8 cellular contexts compared by ENCODE assay signal in genomic region chr4:140637836-140638235, GRCh38.
DNase-seq lines count a peak whose midpoint lies in the region; ATAC-seq, FAIRE-seq and TF ChIP-seq lines count a peak whose summit lies in the region.

No MANE protein-coding gene starts in this region.

- no peak overlapping the region for H3K27ac Mint-ChIP-seq in endothelial cell (ENCODE audit: unreplicated experiment)
- peak overlapping the region; percentile 79 for H3K27ac Mint-ChIP-seq in progenitor cell of endocrine pancreas

- DNase-seq in GM19240 (ENCODE audit: insufficient read length, low spot score): peak; percentile 27
- peak; percentile 30 for DNase-seq in RPMI8226
- DNase-seq in endothelial cell (ENCODE audit: low spot score): peak; percentile 35
- no peak for DNase-seq in progenitor cell of endocrine pancreas (ENCODE audit: low spot score, unreplicated experiment)
- no peak for DNase-seq in RCC 7860 (ENCODE audit: low spot score)
- no peak for DNase-seq in ovary

- H3K27me3 ChIP-seq in DOHH2 (ENCODE audit: control insufficient read depth, low read length) (no peaks in the 10 kb centered on the region), ovary (no peaks in the 10 kb centered on the region)

- H3K79me2 ChIP-seq in DOHH2 (ENCODE audit: control insufficient read depth, low read length): no peaks in the 10 kb centered on the region

- H3K27ac ChIP-seq in DOHH2 (ENCODE audit: low read depth, low read length): no peak overlapping the region
- H3K27ac ChIP-seq in ovary: no peak overlapping the region

- H3K9me2 ChIP-seq in DOHH2 (replicated peaks; ENCODE audit: control insufficient read depth, low read length): no peaks in the 10 kb centered on the region

- H3K36me3 ChIP-seq in DOHH2 (ENCODE audit: control insufficient read depth, low read length) (no peaks in the 10 kb centered on the region), ovary (no peaks in the 10 kb centered on the region)

- no peaks in the 10 kb centered on the region for H3K9me3 ChIP-seq in DOHH2 (ENCODE audit: control insufficient read depth, insufficient read depth, low read length)
- H3K9me3 ChIP-seq in ovary: no peaks in the 10 kb centered on the region

- H3K36me3 Mint-ChIP-seq in endothelial cell (ENCODE audit: low read depth, unreplicated experiment) (peaks cover 21% of the 10 kb centered on the region), progenitor cell of endocrine pancreas (ENCODE audit: insufficient read depth) (peaks cover 42% of the 10 kb centered on the region)

- intact Hi-C loops in ovary (cut with DNase I): no loop called here

- peak; percentile 79 for ATAC-seq in HG03460 (IDR thresholded peaks at IDR 0.05; ENCODE audit: unreplicated experiment)

- no peaks in the 10 kb centered on the region for H4K20me1 ChIP-seq in DOHH2 (ENCODE audit: control insufficient read depth, insufficient read depth, low read depth, low read length)

- H3K9me3 Mint-ChIP-seq in endothelial cell (ENCODE audit: unreplicated experiment): no peaks in the 10 kb centered on the region
- no peaks in the 10 kb centered on the region for H3K9me3 Mint-ChIP-seq in progenitor cell of endocrine pancreas (ENCODE audit: low read depth)

- H3K4me1 Mint-ChIP-seq in endothelial cell (ENCODE audit: unreplicated experiment): peaks cover 17% of the 10 kb centered on the region
- H3K4me1 Mint-ChIP-seq in progenitor cell of endocrine pancreas (ENCODE audit: low read depth): peaks cover 41% of the 10 kb centered on the region

- 82 to 84% (median 82%) methylated on average over 6 of the region's 6 CpGs for WGBS in ovary, 3 donors

- H3K4me3 ChIP-seq in DOHH2 (ENCODE audit: low read length) (no peak overlapping the region), ovary (no peak overlapping the region)

- TF ChIP-seq POLR2A in ovary (IDR thresholded peaks at IDR 0.05): no peak

- TF ChIP-seq CTCF in DOHH2 (IDR thresholded peaks at IDR 0.05; ENCODE audit: low read depth, low read length, poor library complexity, severe bottlenecking): peak; percentile 86
- peak; percentile 51 for TF ChIP-seq CTCF in endothelial cell (IDR thresholded peaks at IDR 0.05; ENCODE audit: unreplicated experiment)
- peak; percentile 57 for TF ChIP-seq CTCF in progenitor cell of endocrine pancreas (IDR thresholded peaks at IDR 0.05; ENCODE audit: unreplicated experiment)
- no peak for TF ChIP-seq CTCF in ovary (IDR thresholded peaks at IDR 0.05)

- TF ChIP-seq EP300 in ovary (IDR thresholded peaks at IDR 0.05): no peak

- H3K4me2 ChIP-seq in DOHH2 (ENCODE audit: low read length): no peak overlapping the region

- FAIRE-seq in RCC 7860 (lab: Jason Lieb, UNC): no peak

- H3K4me3 Mint-ChIP-seq in endothelial cell (ENCODE audit: unreplicated experiment) (peak overlapping the region; percentile 39), progenitor cell of endocrine pancreas (ENCODE audit: low read depth) (no peak overlapping the region)

- H3F3A ChIP-seq in DOHH2 (ENCODE audit: control insufficient read depth, insufficient read depth): no peaks in the 10 kb centered on the region

- H3K4me1 ChIP-seq in DOHH2 (ENCODE audit: control insufficient read depth, low read length) (no peaks in the 10 kb centered on the region), ovary (ENCODE audit: insufficient read depth) (peaks cover 5% of the 10 kb centered on the region)

- H3K27me3 Mint-ChIP-seq in endothelial cell (ENCODE audit: unreplicated experiment): peaks cover 7% of the 10 kb centered on the region
- no peaks in the 10 kb centered on the region for H3K27me3 Mint-ChIP-seq in progenitor cell of endocrine pancreas

Comparison
In these comparisons a context has a peak if more than half of its experiments do, and no peak if none do; other contexts are left out.
1. CTCF ChIP-seq: peak in DOHH2 (single experiment), endothelial cell (single experiment) and progenitor cell of endocrine pancreas (single experiment); none in ovary (0 of 3).
2. DNase-seq: peak in GM19240 (single experiment), RPMI8226 (single experiment) and endothelial cell (single experiment); none in progenitor cell of endocrine pancreas (single experiment), RCC 7860 (single experiment) and ovary (0 of 5).